Comparison of ENCODE assay signal across 8 cellular contexts in the genomic region with DNA sequence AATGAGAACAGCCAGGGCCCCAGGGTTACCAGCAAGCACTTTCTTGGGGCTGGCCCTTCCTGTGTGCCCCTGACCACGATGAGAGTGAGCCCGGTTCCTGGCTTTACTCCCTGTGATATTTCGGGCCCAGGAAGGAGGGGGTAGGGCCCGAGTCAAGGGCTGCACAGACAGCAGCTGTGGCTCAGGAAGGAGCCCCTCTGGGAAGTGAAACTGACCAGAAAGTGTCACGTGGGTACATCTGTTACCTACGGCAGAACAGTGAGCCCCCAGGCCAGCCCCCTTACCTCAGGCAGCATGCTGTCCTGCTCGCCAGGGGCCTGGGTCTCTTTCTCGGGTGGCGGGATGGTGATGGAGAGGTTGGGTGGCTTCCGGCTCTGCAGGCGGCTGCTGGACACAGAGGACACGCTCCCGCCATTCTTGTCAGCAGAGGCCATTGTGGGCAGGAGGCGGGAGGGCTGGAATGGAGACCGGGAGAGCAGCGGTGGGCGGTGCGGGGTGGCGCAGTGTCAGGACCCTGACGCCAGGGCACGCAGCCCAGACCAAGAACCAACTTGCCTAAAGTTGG. TPM values are rescaled to one million over a fixed set of nuclear protein-coding genes. Genes with fewer than 3 reads are reported as not detected.
DNase-seq lines count a peak whose midpoint lies in the region; ATAC-seq and TF ChIP-seq lines count a peak whose summit lies in the region.

No MANE protein-coding gene starts in this region.

- no peak for DNase-seq in activated CD8-positive, alpha-beta T cell treated with anti-CD3 and anti-CD28 coated beads, Interleukin-2, amount 10 ng/mL, durations not matched to agents 7 days and 5 days
- DNase-seq in neural crest cell (ENCODE audit: low read depth, low spot score), result no peak
- no peak for DNase-seq in retina
- no peak for DNase-seq in HUDEP-2 (lab: John Stamatoyannopoulos, UW; ENCODE audit: unreplicated experiment in 76 of 76)
- no peak for DNase-seq in NCI-H2081 treated with DMSO at 0.1 percent for 48 hours (lab: John Stamatoyannopoulos, UW)
- DNase-seq in activated CD4-positive, alpha-beta T cell treated with anti-CD3 and anti-CD28 coated beads for 1 hour, result no peak

- POLR2A ChIA-PET in activated CD8-positive, alpha-beta T cell treated with anti-CD3 and anti-CD28 coated beads, Interleukin-2, amount 10 ng/mL, durations not matched to agents 7 days and 5 days (lab: Charles Lee), result interaction anchor here (0.7 to 2.2 kb wide), 3 partner anchors 10 to 22 kb away, joined by 3 to 10 read pairs (median 6); no protein-coding TSS in a partner anchor

- ATAC-seq in GM18870 (IDR thresholded peaks at IDR 0.05; ENCODE audit: unreplicated experiment) (peak; percentile 57), HG02943 (IDR thresholded peaks at IDR 0.05; ENCODE audit: low read depth, unreplicated experiment) (peak; percentile 46)
- peak; percentile 54 for ATAC-seq in activated CD8-positive, alpha-beta T cell treated with anti-CD3 and anti-CD28 coated beads, Interleukin-2, amount 10 ng/mL, durations not matched to agents 7 days and 5 days

- H3K27me3 Mint-ChIP-seq in activated CD8-positive, alpha-beta T cell treated with anti-CD3 and anti-CD28 coated beads, Interleukin-2, amount 10 ng/mL, durations not matched to agents 7 days and 5 days (ENCODE audit: low read depth), result no peaks in the 10 kb centered on the region
- H3K27me3 Mint-ChIP-seq in neural crest cell (ENCODE audit: low read depth), result no peaks in the 10 kb centered on the region

- no peaks in the 10 kb centered on the region for H3K9me3 Mint-ChIP-seq in activated CD8-positive, alpha-beta T cell treated with anti-CD3 and anti-CD28 coated beads, Interleukin-2, amount 10 ng/mL, durations not matched to agents 7 days and 5 days (ENCODE audit: insufficient read depth)
- no peaks in the 10 kb centered on the region for H3K9me3 Mint-ChIP-seq in neural crest cell

- peaks cover 39% of the 10 kb centered on the region for H3K36me3 Mint-ChIP-seq in activated CD8-positive, alpha-beta T cell treated with anti-CD3 and anti-CD28 coated beads, Interleukin-2, amount 10 ng/mL, durations not matched to agents 7 days and 5 days (ENCODE audit: low read depth)
- no peaks in the 10 kb centered on the region for H3K36me3 Mint-ChIP-seq in neural crest cell (ENCODE audit: low read depth)

- TF ChIP-seq CTCF in neural crest cell (conservative IDR thresholded peaks at IDR 0.05), result no peak

- peak overlapping the region; percentile 84 for H3K27ac Mint-ChIP-seq in activated CD8-positive, alpha-beta T cell treated with anti-CD3 and anti-CD28 coated beads, Interleukin-2, amount 10 ng/mL, durations not matched to agents 7 days and 5 days
- peak overlapping the region; percentile 50 for H3K27ac Mint-ChIP-seq in neural crest cell (ENCODE audit: unreplicated experiment)

- CTCF ChIA-PET in activated CD8-positive, alpha-beta T cell treated with anti-CD3 and anti-CD28 coated beads, Interleukin-2, amount 10 ng/mL, durations not matched to agents 7 days and 5 days (lab: Charles Lee), result interaction anchor here (0.8 to 2.1 kb wide), 6 partner anchors 9 to 28 kb away, joined by 6 to 9 read pairs (median 8); a partner anchor contains a TSS

- H3K4me3 Mint-ChIP-seq in activated CD8-positive, alpha-beta T cell treated with anti-CD3 and anti-CD28 coated beads, Interleukin-2, amount 10 ng/mL, durations not matched to agents 7 days and 5 days, result peak overlapping the region; percentile 22
- no peak overlapping the region for H3K4me3 Mint-ChIP-seq in neural crest cell

- peaks cover 31% of the 10 kb centered on the region for H3K4me1 Mint-ChIP-seq in activated CD8-positive, alpha-beta T cell treated with anti-CD3 and anti-CD28 coated beads, Interleukin-2, amount 10 ng/mL, durations not matched to agents 7 days and 5 days (ENCODE audit: low read depth)
- H3K4me1 Mint-ChIP-seq in neural crest cell, result peaks cover 18% of the 10 kb centered on the region

RNA-seq across cellular contexts. Expression of a gene that starts 13.8 kb away (rescaled TPM):
- not detected for total RNA-seq in activated CD8-positive, alpha-beta T cell treated with anti-CD3 and anti-CD28 coated beads, Interleukin-2, amount 10 ng/mL, durations not matched to agents 7 days and 5 days
- 0.39 TPM in 1 of 2 replicates, not detected in the other for total RNA-seq in neural crest cell

RNA-seq across cellular contexts. Expression of a gene that starts 20.1 kb away (rescaled TPM):
- 10 to 100 TPM; 51.4 to 52.1 TPM for total RNA-seq in activated CD8-positive, alpha-beta T cell treated with anti-CD3 and anti-CD28 coated beads, Interleukin-2, amount 10 ng/mL, durations not matched to agents 7 days and 5 days
- 2.0 and 3.6 TPM in 2 replicates for total RNA-seq in neural crest cell

RNA-seq across cellular contexts. Expression of a gene that starts 28.2 kb away (rescaled TPM):
- 10 to 100 TPM; 28.4 to 31.6 TPM for total RNA-seq in activated CD8-positive, alpha-beta T cell treated with anti-CD3 and anti-CD28 coated beads, Interleukin-2, amount 10 ng/mL, durations not matched to agents 7 days and 5 days
- 70.0 and 71.4 TPM in 2 replicates for total RNA-seq in neural crest cell

RNA-seq across cellular contexts. Expression of a gene that starts 56.3 kb away (rescaled TPM):
- total RNA-seq in activated CD8-positive, alpha-beta T cell treated with anti-CD3 and anti-CD28 coated beads, Interleukin-2, amount 10 ng/mL, durations not matched to agents 7 days and 5 days, result under 1 TPM in 1 of 2 experiments, not detected in 1; 0.40 TPM
- 8.6 and 8.7 TPM in 2 replicates for total RNA-seq in neural crest cell

RNA-seq across cellular contexts. Expression of a gene that starts 58.7 kb away (rescaled TPM):
- total RNA-seq in activated CD8-positive, alpha-beta T cell treated with anti-CD3 and anti-CD28 coated beads, Interleukin-2, amount 10 ng/mL, durations not matched to agents 7 days and 5 days, result not detected
- total RNA-seq in neural crest cell, result 0.41 and 0.75 TPM in 2 replicates

Comparison
In these comparisons a context has a peak if more than half of its experiments do, and no peak if none do; other contexts are left out.
1. RNA of a gene that starts 20.1 kb away (total RNA-seq): 51.4 to 52.1 TPM in activated CD8-positive, alpha-beta T cell treated with anti-CD3 and anti-CD28 coated beads, Interleukin-2, amount 10 ng/mL, durations not matched to agents 7 days and 5 days; 2.0 to 3.6 TPM in neural crest cell; every median in the first group is over 10 times any median in the second.
2. Peak in every context shown above with its lines, with median percentiles within 50 percentile points of each other: ATAC-seq.